1 cellular context compared by ENCODE assay signal in genomic region chr6:46565531-46565930, GRCh38.
TF ChIP-seq lines count a peak whose summit lies in the region.

No MANE protein-coding gene starts in this region.

TF ChIP-seq in H1, 55 proteins besides CTCF, POLR2A, EP300 and RAD21 (continued from another document):
- no peak for TF ChIP-seq CHD7 (IDR thresholded peaks at IDR 0.05; ENCODE audit: insufficient replicate concordance, low read length)
- TF ChIP-seq SRF (IDR thresholded peaks at IDR 0.05; ENCODE audit: low read depth, low read length) = no peak
